ENCODE assay signal across 8 cellular contexts in the genomic region with DNA sequence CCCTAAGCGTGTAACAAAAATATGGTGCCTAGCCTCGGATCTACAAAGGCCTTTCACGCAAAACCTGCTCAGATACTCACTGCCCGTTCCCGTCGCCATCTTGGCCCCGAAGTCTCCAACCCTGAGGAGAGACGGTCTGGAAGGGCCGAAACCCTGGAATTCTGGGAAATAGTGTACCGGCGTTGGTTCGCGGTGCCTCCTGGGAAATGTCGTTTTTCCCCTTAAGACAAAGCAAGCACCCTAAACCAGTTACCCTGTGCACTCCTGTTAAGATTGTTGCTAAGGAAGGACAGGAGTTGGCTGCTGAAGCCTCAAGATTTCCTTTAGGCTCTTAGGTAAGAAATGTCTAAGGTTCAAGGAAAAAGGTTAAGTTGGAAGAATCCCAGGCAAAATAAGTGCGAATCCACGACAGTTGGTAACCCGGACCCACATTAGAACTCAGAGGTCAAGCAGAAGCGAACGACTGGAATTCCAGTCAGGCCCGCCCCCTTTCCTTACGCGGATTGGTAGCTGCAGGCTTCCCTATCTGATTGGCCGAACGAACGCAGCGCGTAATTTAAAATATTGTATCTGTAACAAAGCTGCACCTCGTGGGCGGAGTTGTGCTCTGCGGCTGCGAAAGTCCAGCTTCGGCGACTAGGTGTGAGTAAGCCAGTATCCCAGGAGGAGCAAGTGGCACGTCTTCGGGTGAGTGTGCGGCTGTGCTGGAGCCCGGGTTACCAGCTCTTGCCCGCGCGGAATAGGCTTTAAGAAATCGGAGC. TPM values are rescaled to one million over a fixed set of nuclear protein-coding genes. Genes with fewer than 3 reads are reported as not detected.
DNase-seq lines count a peak whose midpoint lies in the region; ATAC-seq, FAIRE-seq and TF ChIP-seq lines count a peak whose summit lies in the region.

A gene with protein sequence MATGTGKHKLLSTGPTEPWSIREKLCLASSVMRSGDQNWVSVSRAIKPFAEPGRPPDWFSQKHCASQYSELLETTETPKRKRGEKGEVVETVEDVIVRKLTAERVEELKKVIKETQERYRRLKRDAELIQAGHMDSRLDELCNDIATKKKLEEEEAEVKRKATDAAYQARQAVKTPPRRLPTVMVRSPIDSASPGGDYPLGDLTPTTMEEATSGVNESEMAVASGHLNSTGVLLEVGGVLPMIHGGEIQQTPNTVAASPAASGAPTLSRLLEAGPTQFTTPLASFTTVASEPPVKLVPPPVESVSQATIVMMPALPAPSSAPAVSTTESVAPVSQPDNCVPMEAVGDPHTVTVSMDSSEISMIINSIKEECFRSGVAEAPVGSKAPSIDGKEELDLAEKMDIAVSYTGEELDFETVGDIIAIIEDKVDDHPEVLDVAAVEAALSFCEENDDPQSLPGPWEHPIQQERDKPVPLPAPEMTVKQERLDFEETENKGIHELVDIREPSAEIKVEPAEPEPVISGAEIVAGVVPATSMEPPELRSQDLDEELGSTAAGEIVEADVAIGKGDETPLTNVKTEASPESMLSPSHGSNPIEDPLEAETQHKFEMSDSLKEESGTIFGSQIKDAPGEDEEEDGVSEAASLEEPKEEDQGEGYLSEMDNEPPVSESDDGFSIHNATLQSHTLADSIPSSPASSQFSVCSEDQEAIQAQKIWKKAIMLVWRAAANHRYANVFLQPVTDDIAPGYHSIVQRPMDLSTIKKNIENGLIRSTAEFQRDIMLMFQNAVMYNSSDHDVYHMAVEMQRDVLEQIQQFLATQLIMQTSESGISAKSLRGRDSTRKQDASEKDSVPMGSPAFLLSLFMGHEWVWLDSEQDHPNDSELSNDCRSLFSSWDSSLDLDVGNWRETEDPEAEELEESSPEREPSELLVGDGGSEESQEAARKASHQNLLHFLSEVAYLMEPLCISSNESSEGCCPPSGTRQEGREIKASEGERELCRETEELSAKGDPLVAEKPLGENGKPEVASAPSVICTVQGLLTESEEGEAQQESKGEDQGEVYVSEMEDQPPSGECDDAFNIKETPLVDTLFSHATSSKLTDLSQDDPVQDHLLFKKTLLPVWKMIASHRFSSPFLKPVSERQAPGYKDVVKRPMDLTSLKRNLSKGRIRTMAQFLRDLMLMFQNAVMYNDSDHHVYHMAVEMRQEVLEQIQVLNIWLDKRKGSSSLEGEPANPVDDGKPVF (minus strand): TSS at position 115 of the 761 bp plus-strand sequence. CDS start 16 bp downstream, at position 99.
A gene (plus strand): TSS at position 597 of the 761 bp plus-strand sequence. CDS start 569 bp downstream, outside the sequence.

- H3K9me3 Mint-ChIP-seq in activated naive CD8-positive, alpha-beta T cell treated with anti-CD3 and anti-CD28 coated beads, Interleukin-2, amount 50 U/mL, for 24 hours = no peaks in the 10 kb centered on the region

- peaks cover 8% of the 10 kb centered on the region for H3K4me1 Mint-ChIP-seq in activated naive CD8-positive, alpha-beta T cell treated with anti-CD3 and anti-CD28 coated beads, Interleukin-2, amount 50 U/mL, for 24 hours

- H3K27me3 ChIP-seq in SU-DHL-6 (ENCODE audit: low read length) (no peaks in the 10 kb centered on the region), cardiac muscle cell (no peaks in the 10 kb centered on the region), parathyroid adenoma (ENCODE audit: control insufficient read depth, insufficient read depth, low read length) (no peaks in the 10 kb centered on the region), tibial nerve (no peaks in the 10 kb centered on the region)

- WGBS in tibial nerve, 2 donors = 1% methylated on average over 40 to 41 of the region's 41 CpGs

- H3K36me3 ChIP-seq in SU-DHL-6 (ENCODE audit: low read length) (no peaks in the 10 kb centered on the region), cardiac muscle cell (peaks cover 29% of the 10 kb centered on the region), parathyroid adenoma (ENCODE audit: control insufficient read depth, insufficient read depth, low read length) (no peaks in the 10 kb centered on the region), tibial nerve (peaks cover 0 to 44% (median 0%) of the 10 kb centered on the region in 3 donors)

- H3K27me3 Mint-ChIP-seq in activated naive CD8-positive, alpha-beta T cell treated with anti-CD3 and anti-CD28 coated beads, Interleukin-2, amount 50 U/mL, for 24 hours = no peaks in the 10 kb centered on the region

- H3K4me2 ChIP-seq in SU-DHL-6 (ENCODE audit: low read depth, low read length, poor library complexity, severe bottlenecking) (peak within 1 kb of the TSS; percentile 75), parathyroid adenoma (ENCODE audit: low read length) (peak within 1 kb of the TSS; percentile 89)

- peaks cover 32% of the 10 kb centered on the region for H3K79me2 ChIP-seq in SU-DHL-6 (ENCODE audit: insufficient read depth, low read length)
- H3K79me2 ChIP-seq in parathyroid adenoma = peaks cover 11% of the 10 kb centered on the region

- H3K4me3 ChIP-seq in SU-DHL-6 (ENCODE audit: insufficient read depth, low read length, poor library complexity, severe bottlenecking) = peak within 1 kb of the TSS; percentile 83
- peak within 1 kb of the TSS; percentile 75 for H3K4me3 ChIP-seq in cardiac muscle cell
- peak within 1 kb of the TSS; percentile 80 for H3K4me3 ChIP-seq in parathyroid adenoma (ENCODE audit: low read depth, low read length)
- H3K4me3 ChIP-seq in tibial nerve = peak within 1 kb of the TSS; percentile 72 to 86 (median 75)

- H3K4me1 ChIP-seq in cardiac muscle cell (ENCODE audit: low read depth) (peaks cover 13% of the 10 kb centered on the region), parathyroid adenoma (no peaks in the 10 kb centered on the region), tibial nerve (peaks cover 0 to 34% (median 18%) of the 10 kb centered on the region in 4 donors)

- peak; percentile 88 to 89 for TF ChIP-seq EP300 in tibial nerve (IDR thresholded peaks at IDR 0.05)

- peak; percentile 84 for ATAC-seq in HG02763 (IDR thresholded peaks at IDR 0.05; ENCODE audit: unreplicated experiment)
- ATAC-seq in activated naive CD8-positive, alpha-beta T cell treated with anti-CD3 and anti-CD28 coated beads, Interleukin-2, amount 50 U/mL, for 24 hours = peak; percentile 90

- H3K36me3 Mint-ChIP-seq in activated naive CD8-positive, alpha-beta T cell treated with anti-CD3 and anti-CD28 coated beads, Interleukin-2, amount 50 U/mL, for 24 hours (ENCODE audit: low read depth) = peaks cover 39% of the 10 kb centered on the region

- H3K27ac ChIP-seq in SU-DHL-6 (ENCODE audit: low read depth, low read length) = peak within 1 kb of the TSS; percentile 83
- peak within 1 kb of the TSS; percentile 91 for H3K27ac ChIP-seq in cardiac muscle cell
- peak within 1 kb of the TSS; percentile 92 for H3K27ac ChIP-seq in parathyroid adenoma
- peak within 1 kb of the TSS; percentile 75 to 91 (median 81) for H3K27ac ChIP-seq in tibial nerve

- TF ChIP-seq CTCF in SU-DHL-6 (IDR thresholded peaks at IDR 0.05; ENCODE audit: insufficient read depth, low read length, poor library complexity, severe bottlenecking) (no peak), cardiac muscle cell (IDR thresholded peaks at IDR 0.05; ENCODE audit: low read depth, low read length) (no peak), parathyroid adenoma (IDR thresholded peaks at IDR 0.05) (no peak), tibial nerve (IDR thresholded peaks at IDR 0.05) (no peak)

- no peaks in the 10 kb centered on the region for H4K20me1 ChIP-seq in SU-DHL-6 (ENCODE audit: low read depth, low read length)

- H2AFZ ChIP-seq in SU-DHL-6 (ENCODE audit: low read depth, low read length, severe bottlenecking) (peak within 1 kb of the TSS; percentile 93), parathyroid adenoma (peak within 1 kb of the TSS; percentile 93)

- H3K9ac ChIP-seq in SU-DHL-6 (ENCODE audit: low read length) (peak within 1 kb of the TSS; percentile 75), parathyroid adenoma (peak within 1 kb of the TSS; percentile 4)

- H3K9me2 ChIP-seq in SU-DHL-6 (replicated peaks; ENCODE audit: insufficient read depth, low read length) = no peaks in the 10 kb centered on the region

- H3K4me3 Mint-ChIP-seq in activated naive CD8-positive, alpha-beta T cell treated with anti-CD3 and anti-CD28 coated beads, Interleukin-2, amount 50 U/mL, for 24 hours = no peak within 1 kb of the TSS

- 0 out of 2 replicates have a peak, but pooled peaks cover 10% of the 10 kb centered on the region for H3F3A ChIP-seq in SU-DHL-6 (ENCODE audit: insufficient read depth)

- TF ChIP-seq POLR2A in GM12891 (IDR thresholded peaks at IDR 0.05; ENCODE audit: low read depth, low read length) = peak; percentile 82
- TF ChIP-seq POLR2A in tibial nerve (IDR thresholded peaks at IDR 0.05) = peak in 1 of 2 donors; percentile 32

- H3K9me3 ChIP-seq in SU-DHL-6 (ENCODE audit: insufficient read depth, low read length) (no peaks in the 10 kb centered on the region), cardiac muscle cell (ENCODE audit: low read depth) (no peaks in the 10 kb centered on the region), parathyroid adenoma (ENCODE audit: control insufficient read depth, low read length) (no peaks in the 10 kb centered on the region), tibial nerve (no peaks in the 10 kb centered on the region)

- DNase-seq in GM12891 (ENCODE audit: insufficient read length, low spot score) = peak; percentile 48
- DNase-seq in NCI-H1417 (lab: John Stamatoyannopoulos, UW) = peak; percentile 96 to 98 (median 96)
- DNase-seq in activated naive CD8-positive, alpha-beta T cell treated with anti-CD3 and anti-CD28 coated beads, Interleukin-2, amount 50 U/mL, for 24 hours = peak; percentile 90
- peak; percentile 96 to 98 for DNase-seq in cardiac muscle cell (ENCODE audit: low read depth in 1 of 2, low spot score in 1 of 2)
- DNase-seq in tibial nerve (ENCODE audit: low spot score in 2 of 2) = peak; percentile 92 to 99

- peak; percentile 91 for FAIRE-seq in GM12891 (lab: Jason Lieb, UNC)

- H3K27ac Mint-ChIP-seq in activated naive CD8-positive, alpha-beta T cell treated with anti-CD3 and anti-CD28 coated beads, Interleukin-2, amount 50 U/mL, for 24 hours = no peak within 1 kb of the TSS

TF ChIP-seq in GM12891, 5 proteins besides CTCF, POLR2A, EP300 and RAD21:
- TF ChIP-seq POU2F2 (IDR thresholded peaks at IDR 0.05; ENCODE audit: low read depth, low read length) = peak; percentile 58; the same call in 1 of the 2 replicates
- peak; percentile 78 for TF ChIP-seq TAF1 (IDR thresholded peaks at IDR 0.05; ENCODE audit: low read depth, low read length)
- no peak for TF ChIP-seq PAX5 (IDR thresholded peaks at IDR 0.05; ENCODE audit: insufficient read depth, low read length, severe bottlenecking)
- TF ChIP-seq POLR2AphosphoS5 (IDR thresholded peaks at IDR 0.05; ENCODE audit: low read depth, low read length) = peak; percentile 80

RNA-seq across cellular contexts. Expression of the first gene that starts in this region (rescaled TPM):
- 23.2 TPM for polyA plus RNA-seq in GM12891 (2012; ENCODE audit: low read depth, missing spikeins)
- 49.6 and 93.5 TPM in 2 replicates for total RNA-seq in cardiac muscle cell
- polyA plus RNA-seq in cardiac muscle cell = 55.2 and 67.5 TPM in 2 replicates
- 10 to 100 TPM; 47.1 to 66.0 (median 50.2) TPM for total RNA-seq in tibial nerve

RNA-seq across cellular contexts. Expression of the second gene that starts in this region (rescaled TPM):
- 18.1 TPM for polyA plus RNA-seq in GM12891 (2012; ENCODE audit: low read depth, missing spikeins)
- 8.6 and 106 TPM in 2 replicates for total RNA-seq in cardiac muscle cell
- 7.2 and 127 TPM in 2 replicates for polyA plus RNA-seq in cardiac muscle cell
- 1 to 10 TPM in 2 of 4 donors, under 1 TPM in 1, not detected in 1; 0.44 to 9.4 (median 2.1) TPM for total RNA-seq in tibial nerve

Comparison
In these comparisons a context has a peak if more than half of its experiments do, and no peak if none do; other contexts are left out.
1. Peak in every context shown above with its lines: DNase-seq, ATAC-seq, H3K4me3 ChIP-seq and H3K27ac ChIP-seq.